ENCODE assay signal across 1 cellular context in genomic region chr19:14166448-14166847, GRCh38.
A peak's percentile ranks its signal among the peaks of the same experiment; 100 is the strongest.
TF ChIP-seq lines count a peak whose summit lies in the region.

No MANE protein-coding gene starts in this region.

TF ChIP-seq in HEK293, 187 proteins besides CTCF, POLR2A, EP300 and RAD21 (continued from another document):
- TF ChIP-seq HIC1 (tag by site-specific recombination; IDR thresholded peaks at IDR 0.05) (no peak), ZNF513 (tag by site-specific recombination; IDR thresholded peaks at IDR 0.05) (no peak), ZNF324 (tag by site-specific recombination; IDR thresholded peaks at IDR 0.05) (no peak), ZBTB17 (tag by site-specific recombination; IDR thresholded peaks at IDR 0.05) (no peak), ZNF366 (tag by site-specific recombination; conservative IDR thresholded peaks at IDR 0.05) (0 out of 2 replicates have a peak, but pooled peaks have one; percentile 12), ZBTB7A (tag by site-specific recombination; IDR thresholded peaks at IDR 0.05; ENCODE audit: low read depth) (no peak), GLIS1 (tag by site-specific recombination; IDR thresholded peaks at IDR 0.05) (peak; percentile 20; the same call in 1 of the 2 replicates), ATF2 (tag by site-specific recombination; IDR thresholded peaks at IDR 0.05; ENCODE audit: low read depth) (no peak), ZNF112 (tag by site-specific recombination; IDR thresholded peaks at IDR 0.05) (no peak), ZNF398 (tag by site-specific recombination; IDR thresholded peaks at IDR 0.05) (peak; percentile 33; the same call in 1 of the 2 replicates), ZNF146 (tag by site-specific recombination; IDR thresholded peaks at IDR 0.05) (no peak), ZBTB49 (tag by site-specific recombination; IDR thresholded peaks at IDR 0.05; ENCODE audit: low read depth) (no peak), PRDM6 (tag by site-specific recombination; IDR thresholded peaks at IDR 0.05) (no peak), ZNF548 (tag by site-specific recombination; IDR thresholded peaks at IDR 0.05) (no peak), ZNF248 (tag by site-specific recombination; IDR thresholded peaks at IDR 0.05) (no peak), ZNF335 (tag by site-specific recombination; conservative IDR thresholded peaks at IDR 0.05) (no peak), ZNF621 (tag by site-specific recombination; IDR thresholded peaks at IDR 0.05) (no peak), RBAK (tag by site-specific recombination; IDR thresholded peaks at IDR 0.05) (no peak), ZNF701 (tag by site-specific recombination; IDR thresholded peaks at IDR 0.05) (no peak), ZNF549 (tag by site-specific recombination; IDR thresholded peaks at IDR 0.05) (no peak), ZBTB6 (tag by site-specific recombination; IDR thresholded peaks at IDR 0.05) (no peak)
